ENCODE assay signal across 13 cellular contexts in genomic region chr20:37395921-37396519, GRCh38. TPM values are rescaled to one million over a fixed set of nuclear protein-coding genes. Genes with fewer than 3 reads are reported as not detected.
DNase-seq lines count a peak whose midpoint lies in the region; ATAC-seq and TF ChIP-seq lines count a peak whose summit lies in the region.
"Had no signal": no experiment of that assay in that cellular context is flagged by ENCODE, and none has a peak within 500 bp of the region (broad histone marks: within the 10 kb centered on the region; RNA-seq: fewer than 3 reads in every experiment).

No MANE protein-coding gene starts in this region.

- no peak for ATAC-seq in HG03025 (IDR thresholded peaks at IDR 0.05; ENCODE audit: low FRiP score, unreplicated experiment)
- ATAC-seq: pancreas had no signal

- H3K79me2 ChIP-seq in osteoblast (ENCODE audit: insufficient read depth, low read length), result no peaks in the 10 kb centered on the region

- CTCF ChIA-PET in GM10248 (lab: Yijun Ruan, JAX), result interaction anchor here (3.4 kb wide), 1 partner anchor 11 kb away, joined by 13 read pairs; no protein-coding TSS in a partner anchor

- H3K4me3 ChIP-seq in fibroblast of villous mesenchyme (ENCODE audit: low read depth, low read length), result no peak overlapping the region
- H3K4me3 ChIP-seq in osteoblast (ENCODE audit: insufficient read depth, low read length), result no peak overlapping the region
- H3K4me3 ChIP-seq: dorsolateral prefrontal cortex, pancreas, tibial nerve had no signal

- no peaks in the 10 kb centered on the region for H3K9me3 ChIP-seq in osteoblast (ENCODE audit: low read depth, low read length)
- H3K9me3 ChIP-seq: pancreas, tibial nerve had no signal

- POLR2A ChIA-PET in GM10248 (lab: Yijun Ruan, JAX), result no interaction called here

- H3K27ac ChIP-seq in osteoblast (ENCODE audit: low read depth, low read length), result no peak overlapping the region
- H3K27ac ChIP-seq: pancreas had no signal

- no peaks in the 10 kb centered on the region for H3K4me1 ChIP-seq in osteoblast (ENCODE audit: insufficient read depth, low read length)
- H3K4me1 ChIP-seq: pancreas had no signal

- no peak overlapping the region for H3K4me2 ChIP-seq in osteoblast (ENCODE audit: insufficient read depth, low read length)

- peaks cover 18% of the 10 kb centered on the region for H3K36me3 ChIP-seq in osteoblast (ENCODE audit: insufficient read depth, low read length)

- TF ChIP-seq CTCF in fibroblast of villous mesenchyme (IDR thresholded peaks at IDR 0.05; ENCODE audit: insufficient read depth, low read depth, low read length), result no peak
- TF ChIP-seq CTCF in osteoblast (IDR thresholded peaks at IDR 0.05; ENCODE audit: extremely low read depth, low read depth, low read length), result no peak
- TF ChIP-seq CTCF in GM10248 (IDR thresholded peaks at IDR 0.05; ENCODE audit: control extremely low read depth, extremely low read depth, low read depth, missing control alignments), result no peak

- H2AFZ ChIP-seq in osteoblast (ENCODE audit: low read length), result no peak overlapping the region

- DNase-seq in DMS53 (lab: John Stamatoyannopoulos, UW) (peak; percentile 19), DMS53 treated with DMSO at 0.1 percent for 48 hours (lab: John Stamatoyannopoulos, UW; ENCODE audit: unreplicated experiment) (no peak), NCI-H510A treated with DMSO at 0.1 percent for 48 hours (lab: John Stamatoyannopoulos, UW) (peak; percentile 83), fibroblast of villous mesenchyme (ENCODE audit: low read depth) (peak; percentile 19), osteoblast (ENCODE audit: insufficient read length, low spot score, missing footprints) (peak; percentile 58), GM10248 (ENCODE audit: extremely low spot score) (no peak), kidney glomerular epithelial cell (lab: John Stamatoyannopoulos, UW) (no peak)
- DNase-seq: activated B cell treated with CpG ODN at 0.5 μM for 24 hours; activated naive CD4-positive, alpha-beta T cell treated with Interleukin-2 at 50 U/mL for 16 hours; dorsolateral prefrontal cortex had no signal

- no peaks in the 10 kb centered on the region for H4K20me1 ChIP-seq in osteoblast (ENCODE audit: insufficient read depth, low read length)

- no peaks in the 10 kb centered on the region for H3K27me3 ChIP-seq in osteoblast (ENCODE audit: insufficient read depth, low read length)
- H3K27me3 ChIP-seq: dorsolateral prefrontal cortex, pancreas, tibial nerve had no signal

RNA-seq across cellular contexts. Expression of gene SRC, which starts 50.1 kb away (rescaled TPM):
- total RNA-seq in fibroblast of villous mesenchyme (20.3 and 20.6 TPM in 2 replicates), osteoblast (22.1 and 22.4 TPM in 2 replicates)

Comparison
In these comparisons a context has a peak if more than half of its experiments do, and no peak if none do; other contexts are left out.
1. DNase-seq: peak in DMS53 (single experiment), NCI-H510A treated with DMSO at 0.1 percent for 48 hours (single experiment), fibroblast of villous mesenchyme (single experiment) and osteoblast (single experiment); none in DMS53 treated with DMSO at 0.1 percent for 48 hours (single experiment), GM10248 (single experiment) and kidney glomerular epithelial cell (single experiment).